In genomic region chr12:110171636-110172035, GRCh38 we compare ENCODE assay signal across 19 cellular contexts. TPM values are rescaled to one million over a fixed set of nuclear protein-coding genes. Genes with fewer than 3 reads are reported as not detected.
DNase-seq lines count a peak whose midpoint lies in the region; ATAC-seq and TF ChIP-seq lines count a peak whose summit lies in the region.
"Had no signal": no experiment of that assay in that cellular context is flagged by ENCODE, and none has a peak within 500 bp of the region (broad histone marks: within the 10 kb centered on the region; RNA-seq: fewer than 3 reads in every experiment).

No MANE protein-coding gene starts in this region.

- no peak overlapping the region for H3K9ac ChIP-seq in endodermal cell (ENCODE audit: extremely low read depth, low read length, poor library complexity, severe bottlenecking)
- H3K9ac ChIP-seq: BLaER1 treated with 17β-estradiol and CSF1 and Interleukin-3, amounts not matched to agents 10 nM and 100 nM had no signal

- H3K4me1 Mint-ChIP-seq in endodermal cell: peaks cover 4% of the 10 kb centered on the region
- H3K4me1 Mint-ChIP-seq in mesothelial cell of epicardium: peaks cover 51% of the 10 kb centered on the region
- peaks cover 0 to 3% (median 0%) of the 10 kb centered on the region in 3 donors for H3K4me1 Mint-ChIP-seq in T-cell

- H3K9me3 ChIP-seq in heart left ventricle: no peaks in the 10 kb centered on the region
- H3K9me3 ChIP-seq in endodermal cell (ENCODE audit: control insufficient read depth, low read length): peaks cover 33% of the 10 kb centered on the region
- H3K9me3 ChIP-seq in thyroid gland: no peaks in the 10 kb centered on the region

- TF ChIP-seq CTCF in heart left ventricle (IDR thresholded peaks at IDR 0.05) (no peak), endodermal cell (conservative IDR thresholded peaks at IDR 0.05) (no peak), mesothelial cell of epicardium (IDR thresholded peaks at IDR 0.05; ENCODE audit: unreplicated experiment) (no peak), thyroid gland (IDR thresholded peaks at IDR 0.05) (no peak)

- H3K36me3 Mint-ChIP-seq in endodermal cell (ENCODE audit: low read depth) (peaks cover 50% of the 10 kb centered on the region), mesothelial cell of epicardium (peaks cover 21% of the 10 kb centered on the region), T-cell (no peaks in the 10 kb centered on the region)

- 73 to 84% (median 80%) methylated on average over 4 of the region's 4 CpGs for WGBS in heart left ventricle, 4 donors
- WGBS in endodermal cell (ENCODE audit: insufficient coverage in 1 of 2, insufficient read length in 1 of 2), 2 experiments: 88 to 94% methylated on average over 4 of the region's 4 CpGs
- 49 to 50% methylated on average over 4 of the region's 4 CpGs for WGBS in thyroid gland, 2 donors

- ATAC-seq in heart left ventricle: no peak
- ATAC-seq in left cardiac atrium: no peak
- ATAC-seq in GM19395 (IDR thresholded peaks at IDR 0.05; ENCODE audit: unreplicated experiment): no peak
- no peak for ATAC-seq in T-cell (replicated peaks in 1 of 4)
- no peak for ATAC-seq in HG02623 (IDR thresholded peaks at IDR 0.05; ENCODE audit: unreplicated experiment)
- ATAC-seq: HepG2, PC-3 had no signal

- TF ChIP-seq POLR2A in heart left ventricle (IDR thresholded peaks at IDR 0.05): no peak
- no peak for TF ChIP-seq POLR2A in thyroid gland (IDR thresholded peaks at IDR 0.05)

- intact Hi-C loops in heart left ventricle (cut with DNase I): loop anchor here in 2 of 10 donors (10.0 kb wide), 2 partner anchors 67 to 73 kb away; no protein-coding TSS in a partner anchor
- intact Hi-C loops in left cardiac atrium (cut with DNase I): no loop called here
- intact Hi-C loops in thyroid gland (cut with DNase I): no loop called here

- H3K27me3 Mint-ChIP-seq in endodermal cell (ENCODE audit: insufficient read depth) (no peaks in the 10 kb centered on the region), mesothelial cell of epicardium (ENCODE audit: low read depth) (no peaks in the 10 kb centered on the region), T-cell (no peaks in the 10 kb centered on the region)

- no peak overlapping the region for H3K4me3 ChIP-seq in heart left ventricle
- H3K4me3 ChIP-seq in endodermal cell (ENCODE audit: low read length): no peak overlapping the region
- no peak overlapping the region for H3K4me3 ChIP-seq in thyroid gland (replicated peaks in 1 of 3)
- H3K4me3 ChIP-seq: BLaER1 treated with 17β-estradiol and CSF1 and Interleukin-3, amounts not matched to agents 10 nM and 100 nM had no signal

- H3K27me3 ChIP-seq in heart left ventricle (no peaks in the 10 kb centered on the region), endodermal cell (ENCODE audit: control insufficient read depth, insufficient read depth, low read length, poor library complexity, severe bottlenecking) (no peaks in the 10 kb centered on the region), thyroid gland (no peaks in the 10 kb centered on the region)
- H3K27me3 ChIP-seq: BLaER1 treated with 17β-estradiol and CSF1 and Interleukin-3, amounts not matched to agents 10 nM and 100 nM had no signal

- no peak overlapping the region for H3K4me3 Mint-ChIP-seq in endodermal cell
- H3K4me3 Mint-ChIP-seq in mesothelial cell of epicardium: no peak overlapping the region
- no peak overlapping the region for H3K4me3 Mint-ChIP-seq in T-cell

- no peak for DNase-seq in heart left ventricle
- DNase-seq in left cardiac atrium: no peak
- no peak for DNase-seq in endodermal cell
- DNase-seq in mesothelial cell of epicardium (ENCODE audit: low spot score in 2 of 2, unreplicated experiment in 2 of 2): no peak
- DNase-seq in thyroid gland: no peak
- no peak for DNase-seq in T-cell
- DNase-seq: 8988T, GF-D8, GOT3, KG1, NCI-H1048, NCI-H146, NCI-H2081, NCI-H748 treated with DMSO at 0.1 percent for 48 hours, PC-3 had no signal

- H3K36me3 ChIP-seq in heart left ventricle: peaks cover 0 to 14% (median 3%) of the 10 kb centered on the region in 9 donors
- H3K36me3 ChIP-seq in endodermal cell (ENCODE audit: control insufficient read depth, insufficient read depth, low read length): peaks cover 45% of the 10 kb centered on the region
- H3K36me3 ChIP-seq in thyroid gland: no peaks in the 10 kb centered on the region

- CTCF ChIA-PET in T-cell (lab: Charles Lee): no interaction called here

- H3K27ac Mint-ChIP-seq in endodermal cell (no peak overlapping the region), mesothelial cell of epicardium (peak overlapping the region; percentile 61), T-cell (no peak overlapping the region)

- H3K4me1 ChIP-seq in heart left ventricle: peaks cover 0 to 42% (median 12%) of the 10 kb centered on the region in 12 donors
- H3K4me1 ChIP-seq in endodermal cell (ENCODE audit: control insufficient read depth, insufficient read depth, low read length): no peaks in the 10 kb centered on the region
- H3K4me1 ChIP-seq in thyroid gland: peaks cover 13% of the 10 kb centered on the region in 2 donors

- POLR2A ChIA-PET in T-cell (lab: Charles Lee): no interaction called here

- H3K9me3 Mint-ChIP-seq in endodermal cell (peaks cover 18% of the 10 kb centered on the region), mesothelial cell of epicardium (no peaks in the 10 kb centered on the region), T-cell (no peaks in the 10 kb centered on the region)

- peak overlapping the region; percentile 1 to 74 (median 63) for H3K27ac ChIP-seq in heart left ventricle
- peak overlapping the region; percentile 39 for H3K27ac ChIP-seq in endodermal cell (ENCODE audit: low read depth, low read length)
- peak overlapping the region in 2 of 3 donors; percentile 32 to 65 for H3K27ac ChIP-seq in thyroid gland
- H3K27ac ChIP-seq: BLaER1 treated with 17β-estradiol and CSF1 and Interleukin-3, amounts not matched to agents 10 nM and 100 nM had no signal

RNA-seq across cellular contexts. Expression of gene IFT81, which starts 47.5 kb away (rescaled TPM):
- total RNA-seq in heart left ventricle: 1 to 10 TPM; 6.1 to 9.8 (median 8.9) TPM
- 1 to 10 TPM; 4.3 to 6.7 TPM for polyA plus RNA-seq in heart left ventricle
- 10 to 100 TPM in 1 of 2 donors, 1 to 10 TPM in 1; 8.0 to 12.6 TPM for total RNA-seq in left cardiac atrium
- total RNA-seq in endodermal cell: 10 to 100 TPM; 20.2 to 29.6 TPM
- 31.5 TPM for polyA plus RNA-seq in endodermal cell (2013, experiment 1 of 2)
- polyA plus RNA-seq in endodermal cell (2013, experiment 2 of 2): 36.8 TPM
- total RNA-seq in mesothelial cell of epicardium: 24.4 to 25.5 TPM (median 24.7 TPM) in 3 replicates
- total RNA-seq in thyroid gland: 10 to 100 TPM; 21.6 to 36.0 (median 29.5) TPM
- 1 to 10 TPM in 4 of 5 donors, under 1 TPM in 1; 0.73 to 2.3 (median 1.5) TPM for total RNA-seq in T-cell
